In the genomic region with DNA sequence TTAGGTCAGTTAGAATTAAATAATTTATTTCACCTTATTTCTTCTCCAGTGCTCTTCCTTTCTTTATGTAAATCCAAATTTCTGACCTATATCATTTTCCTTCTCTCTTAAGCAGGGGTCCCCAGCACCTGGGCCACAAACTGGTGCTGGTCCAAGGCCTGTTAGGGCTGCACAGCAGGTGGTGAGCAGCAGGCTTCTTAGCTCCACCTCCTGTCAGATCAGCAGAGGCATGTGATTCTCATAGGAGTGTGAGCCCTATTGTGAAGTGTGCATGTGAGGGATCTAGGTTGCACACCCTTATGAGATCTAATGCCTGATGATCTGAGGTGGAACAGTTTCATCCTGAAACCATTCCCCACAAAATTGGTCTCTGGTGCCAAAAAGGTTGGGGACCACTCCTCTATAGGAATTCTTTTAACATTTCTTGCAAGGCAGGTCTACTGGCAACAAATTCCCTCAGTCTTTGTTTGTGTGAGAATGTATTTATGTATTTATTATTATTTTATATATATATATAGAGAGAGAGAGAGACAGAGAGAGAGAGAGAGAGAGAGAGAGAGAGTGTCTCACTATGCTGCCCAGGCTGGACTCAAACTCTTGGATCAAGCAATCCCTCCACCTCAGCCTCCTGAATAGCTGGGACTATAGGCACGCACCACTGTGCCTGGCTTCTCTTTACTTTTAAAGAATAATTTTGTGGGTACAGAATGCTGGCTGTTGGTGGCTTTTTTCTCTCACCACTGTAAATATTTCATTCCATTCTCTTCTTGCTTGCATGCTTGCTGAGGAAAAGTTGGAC, we compare ENCODE assay signal across 9 cellular contexts. TPM values are rescaled to one million over a fixed set of nuclear protein-coding genes. Genes with fewer than 3 reads are reported as not detected.
A peak's percentile ranks its signal among the peaks of the same experiment; 100 is the strongest.
DNase-seq lines count a peak whose midpoint lies in the region; ATAC-seq and TF ChIP-seq lines count a peak whose summit lies in the region.
"Had no signal": no experiment of that assay in that cellular context is flagged by ENCODE, and none has a peak within 500 bp of the region (broad histone marks: within the 10 kb centered on the region; RNA-seq: fewer than 3 reads in every experiment).

No MANE protein-coding gene starts in this region.

- DNase-seq in adipocyte (ENCODE audit: low read depth): no peak
- peak; percentile 54 for DNase-seq in mucosa of gallbladder (ENCODE audit: low spot score)
- no peak for DNase-seq in NCI-H510A treated with DMSO at 0.1 percent for 48 hours (lab: John Stamatoyannopoulos, UW)
- no peak for DNase-seq in GM13977 (ENCODE audit: low spot score)
- no peak for DNase-seq in ovary
- no peak for DNase-seq in mucosa of descending colon
- DNase-seq: testis had no signal

- 0 out of 2 replicates have a peak, but pooled peaks cover 7% of the 10 kb centered on the region for H3F3A ChIP-seq in DOHH2 (ENCODE audit: control insufficient read depth, insufficient read depth)

- H3K36me3 ChIP-seq in DOHH2 (ENCODE audit: control insufficient read depth, low read length) (no peaks in the 10 kb centered on the region), adipocyte (ENCODE audit: control insufficient read depth, insufficient read depth, low read length, severe bottlenecking) (no peaks in the 10 kb centered on the region), ovary (no peaks in the 10 kb centered on the region), mucosa of descending colon (ENCODE audit: low read depth) (no peaks in the 10 kb centered on the region)

- ATAC-seq in mucosa of descending colon: no peak

- H3K27me3 ChIP-seq in DOHH2 (ENCODE audit: control insufficient read depth, low read length) (no peaks in the 10 kb centered on the region), adipocyte (replicated peaks; ENCODE audit: control insufficient read depth, insufficient read depth, low read length) (no peaks in the 10 kb centered on the region), ovary (no peaks in the 10 kb centered on the region)
- H3K27me3 ChIP-seq: testis had no signal

- H3K9me3 Mint-ChIP-seq in IgD-negative memory B cell: peaks cover 0 to 3% (median 0%) of the 10 kb centered on the region in 3 donors

- H4K20me1 ChIP-seq in DOHH2 (ENCODE audit: control insufficient read depth, insufficient read depth, low read depth, low read length): no peaks in the 10 kb centered on the region

- peak overlapping the region; percentile 58; the same call in 1 of the 2 replicates for H3K4me3 ChIP-seq in DOHH2 (ENCODE audit: low read length)
- H3K4me3 ChIP-seq in adipocyte (ENCODE audit: low read length): peak overlapping the region; percentile 27
- no peak overlapping the region for H3K4me3 ChIP-seq in ovary
- H3K4me3 ChIP-seq in mucosa of descending colon: no peak overlapping the region
- H3K4me3 ChIP-seq: testis had no signal

- WGBS in ovary, 3 donors: 79 to 95% (median 94%) methylated on average over 1 of the region's 1 CpG

- no peak for TF ChIP-seq CTCF in DOHH2 (IDR thresholded peaks at IDR 0.05; ENCODE audit: low read depth, low read length, poor library complexity, severe bottlenecking)
- no peak for TF ChIP-seq CTCF in GM13977 (IDR thresholded peaks at IDR 0.05; ENCODE audit: extremely low read depth, insufficient read depth, missing control alignments)
- TF ChIP-seq CTCF in ovary (IDR thresholded peaks at IDR 0.05): no peak
- TF ChIP-seq CTCF in mucosa of descending colon (IDR thresholded peaks at IDR 0.05): no peak

- intact Hi-C loops in ovary (cut with DNase I) (no loop called here), mucosa of descending colon (cut with DNase I, micrococcal nuclease) (no loop called here)

- H3K9me2 ChIP-seq in DOHH2 (replicated peaks; ENCODE audit: control insufficient read depth, low read length): no peaks in the 10 kb centered on the region

- H3K9me3 ChIP-seq in DOHH2 (ENCODE audit: control insufficient read depth, insufficient read depth, low read length) (no peaks in the 10 kb centered on the region), adipocyte (ENCODE audit: control insufficient read depth, low read length) (no peaks in the 10 kb centered on the region), ovary (no peaks in the 10 kb centered on the region), mucosa of descending colon (no peaks in the 10 kb centered on the region)
- H3K9me3 ChIP-seq: testis had no signal

- peaks cover 34% of the 10 kb centered on the region for H3K4me1 ChIP-seq in DOHH2 (ENCODE audit: control insufficient read depth, low read length)
- peaks cover 70% of the 10 kb centered on the region for H3K4me1 ChIP-seq in adipocyte (ENCODE audit: control insufficient read depth, insufficient read depth, low read length)
- H3K4me1 ChIP-seq in ovary (ENCODE audit: insufficient read depth): no peaks in the 10 kb centered on the region
- H3K4me1 ChIP-seq in mucosa of descending colon (ENCODE audit: low read depth): no peaks in the 10 kb centered on the region
- H3K4me1 ChIP-seq: testis had no signal

- in situ Hi-C loops in GM13977 (cut with MboI; ENCODE audit: low pct_unique_long_range_greater_than_20kb, low sequenced_read_pairs, unreplicated experiment): no loop called here

- H3K79me2 ChIP-seq in DOHH2 (ENCODE audit: control insufficient read depth, low read length): no peaks in the 10 kb centered on the region

- peaks cover 2% of the 10 kb centered on the region for H3K27me3 Mint-ChIP-seq in IgD-negative memory B cell

- peak overlapping the region; percentile 98 for H3K9ac ChIP-seq in adipocyte (ENCODE audit: low read length)

- H3K4me1 Mint-ChIP-seq in IgD-negative memory B cell: peaks cover 19 to 25% (median 22%) of the 10 kb centered on the region in 3 donors

- peak overlapping the region; percentile 36; the same call in 1 of the 2 replicates for H3K27ac ChIP-seq in DOHH2 (ENCODE audit: low read depth, low read length)
- no peak overlapping the region for H3K27ac ChIP-seq in ovary
- H3K27ac ChIP-seq: testis had no signal

- peaks cover 2% of the 10 kb centered on the region for H3K36me3 Mint-ChIP-seq in IgD-negative memory B cell

- H3K27ac Mint-ChIP-seq in IgD-negative memory B cell: peak overlapping the region in 2 of 3 donors; percentile 76 to 80

- peak overlapping the region; percentile 11 to 88 (median 45) for H3K4me3 Mint-ChIP-seq in IgD-negative memory B cell

- no peak for TF ChIP-seq EP300 in ovary (IDR thresholded peaks at IDR 0.05)

- no peak for TF ChIP-seq POLR2A in ovary (IDR thresholded peaks at IDR 0.05)

- H3K4me2 ChIP-seq in DOHH2 (ENCODE audit: low read length): peak overlapping the region; percentile 74

RNA-seq across cellular contexts. Expression of a gene that starts 4.3 kb away (rescaled TPM):
- polyA plus RNA-seq in IgD-negative memory B cell (0.33 TPM), ovary (under 1 TPM; 0.22 to 0.63 TPM)
- total RNA-seq in mucosa of gallbladder (183 TPM), ovary (1 to 10 TPM in 4 of 7 donors, under 1 TPM in 3; 0.38 to 1.8 (median 1.1) TPM), mucosa of descending colon (1 to 10 TPM in 2 of 3 donors, under 1 TPM in 1; 0.69 to 1.6 (median 1.6) TPM)

RNA-seq across cellular contexts. Expression of a gene that starts 46.1 kb away (rescaled TPM):
- 57.6 TPM for polyA plus RNA-seq in IgD-negative memory B cell
- 17.5 TPM for total RNA-seq in mucosa of gallbladder
- 10 to 100 TPM; 12.4 to 15.0 (median 13.9) TPM for total RNA-seq in ovary
- 10 to 100 TPM; 16.4 to 20.6 TPM for polyA plus RNA-seq in ovary
- 10 to 100 TPM; 10.7 to 22.1 (median 11.4) TPM for total RNA-seq in mucosa of descending colon

RNA-seq across cellular contexts. Expression of a gene that starts 46.2 kb away (rescaled TPM):
- polyA plus RNA-seq in IgD-negative memory B cell (41.7 TPM), ovary (10 to 100 TPM; 19.1 to 40.6 TPM)
- total RNA-seq in mucosa of gallbladder (37.8 TPM), ovary (10 to 100 TPM; 25.2 to 39.7 (median 36.5) TPM), mucosa of descending colon (10 to 100 TPM; 34.0 to 51.3 (median 46.1) TPM)

Comparison
In these comparisons a context has a peak if more than half of its experiments do, and no peak if none do; other contexts are left out.
1. H3K4me3 ChIP-seq: peak in DOHH2 (single experiment) and adipocyte (single experiment); none in ovary (single experiment) and mucosa of descending colon (single experiment).
2. RNA of a gene that starts 4.3 kb away (total RNA-seq): 183 TPM in mucosa of gallbladder (single experiment); 0.69 to 1.6 TPM in mucosa of descending colon and 0.38 to 1.8 TPM in ovary; every median in the first group is over 10 times any median in the second.